Comparison of ENCODE assay signal across 9 cellular contexts in the genomic region with DNA sequence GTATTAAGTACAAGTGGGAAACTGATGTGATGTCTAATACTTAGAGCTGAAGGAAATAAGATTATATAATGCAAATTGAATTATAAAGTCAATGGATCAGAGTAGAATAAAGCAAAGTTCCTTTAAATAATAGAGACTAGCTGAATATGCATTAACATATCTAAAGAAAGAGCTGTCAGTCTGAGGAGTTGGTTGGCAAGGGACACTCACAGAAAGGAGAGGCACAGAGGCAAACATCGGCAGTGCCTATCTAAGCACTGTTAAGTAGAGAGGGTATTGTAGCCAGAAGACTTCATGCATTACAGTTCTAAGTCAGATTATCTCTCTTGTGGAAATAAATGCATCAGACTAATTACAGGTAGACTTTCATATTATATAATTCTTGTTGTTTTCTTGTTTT. TPM values are rescaled to one million over a fixed set of nuclear protein-coding genes. Genes with fewer than 3 reads are reported as not detected.
"Had no signal": no experiment of that assay in that cellular context is flagged by ENCODE, and none has a peak within 500 bp of the region (broad histone marks: within the 10 kb centered on the region; RNA-seq: fewer than 3 reads in every experiment).

No MANE protein-coding gene starts in this region.

- ATAC-seq: GM12878 had no signal

- DNase-seq: GDM1, GF-D8 had no signal

- H3K4me3 ChIP-seq: GM12878 had no signal

- FAIRE-seq: G401.6, GM12878, GM12891, GM12892, GM18507, GM19239 had no signal

RNA-seq across cellular contexts. Expression of a gene that starts 16.6 kb away (rescaled TPM):
- total RNA-seq: G401 had no signal
